In genomic region chr7:12725575-12726316, GRCh38 we compare ENCODE assay signal across 17 cellular contexts. TPM values are rescaled to one million over a fixed set of nuclear protein-coding genes. Genes with fewer than 3 reads are reported as not detected.
DNase-seq lines count a peak whose midpoint lies in the region; ATAC-seq and TF ChIP-seq lines count a peak whose summit lies in the region.
"Had no signal": no experiment of that assay in that cellular context is flagged by ENCODE, and none has a peak within 500 bp of the region (broad histone marks: within the 10 kb centered on the region; RNA-seq: fewer than 3 reads in every experiment).

No MANE protein-coding gene starts in this region.

- TF ChIP-seq CTCF in GM23338 (conservative IDR thresholded peaks at IDR 0.05; ENCODE audit: low read depth in 2 of 2) (no peak), chondrocyte (IDR thresholded peaks at IDR 0.05) (no peak), nephron (IDR thresholded peaks at IDR 0.05; ENCODE audit: unreplicated experiment in 3 of 3) (no peak), BE2C (IDR thresholded peaks at IDR 0.05; ENCODE audit: low read depth, low read length) (no peak), Calu3 (IDR thresholded peaks at IDR 0.05; ENCODE audit: unreplicated experiment) (no peak)

- H3K27me3 Mint-ChIP-seq in GM23338 (ENCODE audit: insufficient read depth, low read depth, poor library complexity), result peaks cover 5% of the 10 kb centered on the region
- no peaks in the 10 kb centered on the region for H3K27me3 Mint-ChIP-seq in chondrocyte (ENCODE audit: low read depth)
- H3K27me3 Mint-ChIP-seq in nephron (ENCODE audit: low read depth), result no peaks in the 10 kb centered on the region
- H3K27me3 Mint-ChIP-seq in Calu3 (ENCODE audit: unreplicated experiment), result no peaks in the 10 kb centered on the region
- H3K27me3 Mint-ChIP-seq: CD4-positive, CD25-positive, alpha-beta regulatory T cell had no signal

- H3K4me1 ChIP-seq in right cardiac atrium (ENCODE audit: control insufficient read depth, insufficient read depth, low read length), result peaks cover 4% of the 10 kb centered on the region
- peaks cover 37% of the 10 kb centered on the region for H3K4me1 ChIP-seq in GM23338 (ENCODE audit: insufficient read depth)
- no peaks in the 10 kb centered on the region; the same call in 1 of the 2 replicates for H3K4me1 ChIP-seq in BE2C

- H3K36me3 Mint-ChIP-seq in GM23338 (ENCODE audit: low read depth), result no peaks in the 10 kb centered on the region
- H3K36me3 Mint-ChIP-seq in chondrocyte (ENCODE audit: low read depth), result no peaks in the 10 kb centered on the region
- H3K36me3 Mint-ChIP-seq in nephron (ENCODE audit: low read depth), result no peaks in the 10 kb centered on the region
- H3K36me3 Mint-ChIP-seq in Calu3 (ENCODE audit: insufficient read depth, unreplicated experiment), result no peaks in the 10 kb centered on the region
- H3K36me3 Mint-ChIP-seq: CD4-positive, CD25-positive, alpha-beta regulatory T cell had no signal

- peaks cover 43% of the 10 kb centered on the region for H3K4me1 Mint-ChIP-seq in GM23338
- H3K4me1 Mint-ChIP-seq in chondrocyte (ENCODE audit: low read depth), result peaks cover 49% of the 10 kb centered on the region
- H3K4me1 Mint-ChIP-seq in nephron, result peaks cover 48% of the 10 kb centered on the region
- H3K4me1 Mint-ChIP-seq in Calu3 (ENCODE audit: low read depth, unreplicated experiment), result peaks cover 21% of the 10 kb centered on the region

- no peaks in the 10 kb centered on the region for H3F3A ChIP-seq in GM23338 (replicated peaks; ENCODE audit: low read depth)

- no peaks in the 10 kb centered on the region for H4K20me1 ChIP-seq in GM23338 (replicated peaks; ENCODE audit: insufficient read depth)
- H4K20me1 ChIP-seq: BLaER1 treated with 17β-estradiol and CSF1 and Interleukin-3, amounts not matched to agents 10 nM and 100 nM had no signal

- intact Hi-C loops in Right ventricle myocardium superior (cut with DNase I) (loop anchor here (5.0 kb wide), 1 partner anchor 38 kb away; the partner anchor contains the start of gene ARL4A), right cardiac atrium (cut with DNase I) (no loop called here), Calu3 (cut with micrococcal nuclease; ENCODE audit: unreplicated experiment) (no loop called here)

- WGBS in right cardiac atrium, result 89% methylated on average over 4 of the region's 4 CpGs

- H3K27me3 ChIP-seq in right cardiac atrium (ENCODE audit: control insufficient read depth, insufficient read depth) (no peaks in the 10 kb centered on the region), GM23338 (ENCODE audit: insufficient read depth) (no peaks in the 10 kb centered on the region), BE2C (no peaks in the 10 kb centered on the region)
- H3K27me3 ChIP-seq: BLaER1 treated with 17β-estradiol and CSF1 and Interleukin-3, amounts not matched to agents 10 nM and 100 nM had no signal

- H2AFZ ChIP-seq in GM23338, result 0 out of 2 replicates have a peak overlapping the region, but pooled peaks have one; percentile 9

- H3K79me2 ChIP-seq in GM23338 (replicated peaks; ENCODE audit: insufficient read depth), result no peaks in the 10 kb centered on the region

- H3K4me3 Mint-ChIP-seq in GM23338, result no peak overlapping the region
- no peak overlapping the region for H3K4me3 Mint-ChIP-seq in chondrocyte (ENCODE audit: unreplicated experiment)
- no peak overlapping the region for H3K4me3 Mint-ChIP-seq in nephron
- H3K4me3 Mint-ChIP-seq in Calu3 (ENCODE audit: low read depth, unreplicated experiment), result no peak overlapping the region
- H3K4me3 Mint-ChIP-seq: CD4-positive, CD25-positive, alpha-beta regulatory T cell; HFFc6 had no signal

- H3K27ac Mint-ChIP-seq in GM23338 (no peak overlapping the region), chondrocyte (ENCODE audit: unreplicated experiment) (peak overlapping the region; percentile 67), nephron (peak overlapping the region in 2 of 3 experiments; percentile 3 to 25), Calu3 (ENCODE audit: unreplicated experiment) (no peak overlapping the region)
- H3K27ac Mint-ChIP-seq: CD4-positive, CD25-positive, alpha-beta regulatory T cell; HFFc6 had no signal

- peak; percentile 39 for ATAC-seq in Right ventricle myocardium superior (ENCODE audit: poor library complexity)
- ATAC-seq in right cardiac atrium, result no peak
- ATAC-seq in GM23338, result no peak
- no peak for ATAC-seq in HG03442 (IDR thresholded peaks at IDR 0.05; ENCODE audit: unreplicated experiment)

- peaks cover 3% of the 10 kb centered on the region; the same call in 1 of the 2 replicates for H3K9me2 ChIP-seq in GM23338 (ENCODE audit: insufficient read depth)

- DNase-seq in Right ventricle myocardium superior (no peak), right cardiac atrium (no peak), GM23338 (ENCODE audit: low spot score) (no peak), chondrocyte (ENCODE audit: low spot score) (no peak), BE2C (no peak), Calu3 (no peak)
- DNase-seq: 8988T; AML-193; CD4-positive, CD25-positive, alpha-beta regulatory T cell; DMS 273 treated with DMSO at 0.1 percent for 48 hours; GOT3; HCEC 1CT; HFFc6 had no signal

- no peak overlapping the region for H3K4me2 ChIP-seq in GM23338
- H3K4me2 ChIP-seq: BLaER1 treated with 17β-estradiol and CSF1 and Interleukin-3, amounts not matched to agents 10 nM and 100 nM had no signal

- H3K36me3 ChIP-seq in GM23338 (ENCODE audit: insufficient read depth) (no peaks in the 10 kb centered on the region), BE2C (no peaks in the 10 kb centered on the region)
- H3K36me3 ChIP-seq: BLaER1 treated with 17β-estradiol and CSF1 and Interleukin-3, amounts not matched to agents 10 nM and 100 nM had no signal

- H3K27ac ChIP-seq in right cardiac atrium (ENCODE audit: low read length), result no peak overlapping the region
- no peak overlapping the region for H3K27ac ChIP-seq in GM23338 (ENCODE audit: low read depth)
- H3K27ac ChIP-seq: BLaER1 treated with 17β-estradiol and CSF1 and Interleukin-3, amounts not matched to agents 10 nM and 100 nM; HL-60 had no signal

- CTCF ChIA-PET in Calu3 (lab: Charles Lee), result interaction anchor here (0.6 to 1.2 kb wide), 3 partner anchors 9 to 39 kb away, joined by 3 read pairs; partner anchors contain the start of gene ARL4A

- H3K9me3 Mint-ChIP-seq in GM23338, result no peaks in the 10 kb centered on the region; the same call in 2 of the 3 replicates
- H3K9me3 Mint-ChIP-seq in chondrocyte (ENCODE audit: low read depth), result no peaks in the 10 kb centered on the region
- no peaks in the 10 kb centered on the region for H3K9me3 Mint-ChIP-seq in nephron
- no peaks in the 10 kb centered on the region for H3K9me3 Mint-ChIP-seq in Calu3 (ENCODE audit: low read depth, unreplicated experiment)
- H3K9me3 Mint-ChIP-seq: HFFc6 had no signal

- H3K4me3 ChIP-seq in right cardiac atrium (ENCODE audit: low read length) (no peak overlapping the region), GM23338 (no peak overlapping the region), BE2C (ENCODE audit: low read depth, low read length) (no peak overlapping the region)
- H3K4me3 ChIP-seq: BLaER1 treated with 17β-estradiol and CSF1 and Interleukin-3, amounts not matched to agents 10 nM and 100 nM had no signal

- no TSS peak for BruUV-seq in Calu3 (replicated peaks; lab: Mats Ljungman, UMichigan)

- H3K9me3 ChIP-seq in right cardiac atrium (ENCODE audit: control insufficient read depth, low read length), result no peaks in the 10 kb centered on the region
- H3K9me3 ChIP-seq in BE2C, result no peaks in the 10 kb centered on the region
- H3K9me3 ChIP-seq: BLaER1 treated with 17β-estradiol and CSF1 and Interleukin-3, amounts not matched to agents 10 nM and 100 nM had no signal

TF ChIP-seq in GM23338, 12 proteins besides CTCF, POLR2A, EP300 and RAD21 (continues in another document):
- TF ChIP-seq JUNB (IDR thresholded peaks at IDR 0.05; ENCODE audit: unreplicated experiment), result no peak
- no peak for TF ChIP-seq NANOG (IDR thresholded peaks at IDR 0.05; ENCODE audit: borderline replicate concordance)
- TF ChIP-seq STAT1 (IDR thresholded peaks at IDR 0.05; ENCODE audit: unreplicated experiment), result no peak
- TF ChIP-seq EZH2phosphoT487 (IDR thresholded peaks at IDR 0.05; ENCODE audit: unreplicated experiment), result no peak
- no peak for TF ChIP-seq EZH2 (IDR thresholded peaks at IDR 0.05; ENCODE audit: low read depth, unreplicated experiment)

RNA-seq across cellular contexts. Expression of gene ARL4A, which starts 38.3 kb away (rescaled TPM):
- total RNA-seq in Right ventricle myocardium superior (10.9 TPM), right cardiac atrium (10 to 100 TPM in 3 of 4 donors, 1 to 10 TPM in 1; 9.6 to 19.7 (median 12.6) TPM), chondrocyte (12.7 to 15.3 TPM (median 14.9 TPM) in 3 replicates), Calu3 (2022) (30.6 and 31.9 TPM in 2 replicates)
- polyA plus RNA-seq in right cardiac atrium (10.3 TPM), GM23338 (2016; fragmentation: Nextera tagmentation; extraction: Ambion mirVana) (76.1 and 82.5 TPM in 2 replicates)
- total RNA-seq in GM23338 (2014; rRNA removed; shearing (Covaris generic)), result 48.9 and 49.2 TPM in 2 replicates
- 5.4 TPM for polyA plus RNA-seq in BE2C (2012; ENCODE audit: insufficient read depth, insufficient read length, low read depth)

Comparison
In these comparisons a context has a peak if more than half of its experiments do, and no peak if none do; other contexts are left out.
1. H3K27ac Mint-ChIP-seq: peak in chondrocyte (single experiment) and nephron (2 of 3); none in GM23338 (single experiment) and Calu3 (single experiment).